Comparison of ENCODE assay signal across 13 cellular contexts in genomic region chr7:138864667-138865066, GRCh38.
A peak's percentile ranks its signal among the peaks of the same experiment; 100 is the strongest.
DNase-seq lines count a peak whose midpoint lies in the region; ATAC-seq, FAIRE-seq and TF ChIP-seq lines count a peak whose summit lies in the region.
"Had no signal": no experiment of that assay in that cellular context is flagged by ENCODE, and none has a peak within 500 bp of the region (broad histone marks: within the 10 kb centered on the region; RNA-seq: fewer than 3 reads in every experiment).

No MANE protein-coding gene starts in this region.

- H3K27ac Mint-ChIP-seq in activated CD4-positive, alpha-beta T cell treated with anti-CD3 and anti-CD28 coated beads, Interleukin-2, amount 10 ng/mL, durations not matched to agents 24 days and 14 days: no peak overlapping the region
- H3K27ac Mint-ChIP-seq: stimulated activated memory B cell treated with anti-CD40 and anti-IgM and Interleukin-4, amounts not matched to agents 10 μg/mL and 1 μg/mL and 100 μg/mL, for 72 hours had no signal

- CTCF ChIA-PET in RWPE1 (lab: Yijun Ruan, JAX): no interaction called here

- TF ChIP-seq CTCF in RWPE1 (conservative IDR thresholded peaks at IDR 0.05; ENCODE audit: low read depth): no peak
- TF ChIP-seq CTCF in fibroblast of the aortic adventitia (IDR thresholded peaks at IDR 0.05; ENCODE audit: insufficient read depth, low read length): no peak

- no peaks in the 10 kb centered on the region for H3K9me3 Mint-ChIP-seq in activated CD4-positive, alpha-beta T cell treated with anti-CD3 and anti-CD28 coated beads, Interleukin-2, amount 10 ng/mL, durations not matched to agents 24 days and 14 days
- H3K9me3 Mint-ChIP-seq: stimulated activated memory B cell treated with anti-CD40 and anti-IgM and Interleukin-4, amounts not matched to agents 10 μg/mL and 1 μg/mL and 100 μg/mL, for 72 hours had no signal

- POLR2A ChIA-PET in RWPE1 (lab: Yijun Ruan, JAX; ENCODE audit: low non-redundant PET): no interaction called here

- DNase-seq in AG08396 (ENCODE audit: low spot score) (peak; percentile 70), H54 (ENCODE audit: insufficient read length, low spot score) (peak; percentile 58), RWPE1 (ENCODE audit: low spot score) (peak; percentile 71), fibroblast of the aortic adventitia (ENCODE audit: low read depth) (peak; percentile 86), cardiac septum (ENCODE audit: low spot score) (no peak)
- no peak for DNase-seq in activated CD4-positive, alpha-beta T cell treated with anti-CD3 and anti-CD28 coated beads, Interleukin-2, amount 10 ng/mL, durations not matched to agents 24 days and 14 days
- DNase-seq: activated CD8-positive, alpha-beta memory T cell treated with anti-CD3 and anti-CD28 coated beads for 24 hours; caudate nucleus; glutamatergic neuron; SJCRH30 had no signal

- no peak for TF ChIP-seq POLR2A in H54 (IDR thresholded peaks at IDR 0.05; ENCODE audit: low read depth, low read length)

- no peak for FAIRE-seq in H54 (lab: Jason Lieb, UNC)

- no peak overlapping the region for H3K4me3 Mint-ChIP-seq in activated CD4-positive, alpha-beta T cell treated with anti-CD3 and anti-CD28 coated beads, Interleukin-2, amount 10 ng/mL, durations not matched to agents 24 days and 14 days
- H3K4me3 Mint-ChIP-seq: stimulated activated memory B cell treated with anti-CD40 and anti-IgM and Interleukin-4, amounts not matched to agents 10 μg/mL and 1 μg/mL and 100 μg/mL, for 72 hours had no signal

- peaks cover 2% of the 10 kb centered on the region for H3K27me3 Mint-ChIP-seq in activated CD4-positive, alpha-beta T cell treated with anti-CD3 and anti-CD28 coated beads, Interleukin-2, amount 10 ng/mL, durations not matched to agents 24 days and 14 days

- intact Hi-C loops in cardiac septum (cut with DNase I): no loop called here
- intact Hi-C loops in activated CD4-positive, alpha-beta T cell treated with anti-CD3 and anti-CD28 coated beads, Interleukin-2, amount 10 ng/mL, durations not matched to agents 24 days and 14 days (cut with micrococcal nuclease): loop anchor here (10.0 kb wide), 1 partner anchor 960 kb away; no protein-coding TSS in a partner anchor

- ATAC-seq in HG02981 (IDR thresholded peaks at IDR 0.05; ENCODE audit: unreplicated experiment): no peak
- no peak for ATAC-seq in GM19397 (IDR thresholded peaks at IDR 0.05; ENCODE audit: unreplicated experiment)
- ATAC-seq: stimulated activated memory B cell treated with anti-CD40 and anti-IgM and Interleukin-4, amounts not matched to agents 10 μg/mL and 1 μg/mL and 100 μg/mL, for 72 hours had no signal

- no peaks in the 10 kb centered on the region for H3K36me3 Mint-ChIP-seq in activated CD4-positive, alpha-beta T cell treated with anti-CD3 and anti-CD28 coated beads, Interleukin-2, amount 10 ng/mL, durations not matched to agents 24 days and 14 days (ENCODE audit: low read depth)
- H3K36me3 Mint-ChIP-seq: stimulated activated memory B cell treated with anti-CD40 and anti-IgM and Interleukin-4, amounts not matched to agents 10 μg/mL and 1 μg/mL and 100 μg/mL, for 72 hours had no signal

- H3K27ac ChIP-seq in RWPE1: peak overlapping the region; percentile 84
- H3K27ac ChIP-seq: SJCRH30 had no signal

- peaks cover 14% of the 10 kb centered on the region for H3K4me1 Mint-ChIP-seq in activated CD4-positive, alpha-beta T cell treated with anti-CD3 and anti-CD28 coated beads, Interleukin-2, amount 10 ng/mL, durations not matched to agents 24 days and 14 days
- H3K4me1 Mint-ChIP-seq: stimulated activated memory B cell treated with anti-CD40 and anti-IgM and Interleukin-4, amounts not matched to agents 10 μg/mL and 1 μg/mL and 100 μg/mL, for 72 hours had no signal

- H3K4me3 ChIP-seq in fibroblast of the aortic adventitia (ENCODE audit: low read depth, low read length): no peak overlapping the region
- H3K4me3 ChIP-seq: SJCRH30 had no signal

Comparison
In these comparisons a context has a peak if more than half of its experiments do, and no peak if none do; other contexts are left out.
1. DNase-seq: peak in AG08396 (single experiment), H54 (single experiment), RWPE1 (single experiment) and fibroblast of the aortic adventitia (single experiment); none in cardiac septum (single experiment) and activated CD4-positive, alpha-beta T cell treated with anti-CD3 and anti-CD28 coated beads, Interleukin-2, amount 10 ng/mL, durations not matched to agents 24 days and 14 days (single experiment).